ENCODE assay signal across 1 cellular context in the genomic region with DNA sequence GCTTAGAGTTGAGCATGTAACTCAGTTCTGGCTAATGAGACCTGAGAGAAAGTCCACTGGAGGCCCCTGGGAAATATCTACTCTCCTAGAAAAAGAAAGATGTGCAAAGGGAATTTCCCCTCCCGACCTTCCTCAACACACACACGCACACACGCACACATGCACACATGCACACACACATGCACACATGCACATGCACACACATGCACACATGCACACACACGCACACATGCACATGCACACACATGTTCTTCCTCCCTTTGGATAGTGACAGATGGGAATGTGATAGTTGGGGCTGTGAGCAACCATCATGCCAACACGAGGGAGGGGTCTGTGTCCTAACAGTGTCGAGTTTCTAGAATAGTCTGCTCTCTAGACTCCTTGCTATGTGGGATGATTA.
TF ChIP-seq lines count a peak whose summit lies in the region.

No MANE protein-coding gene starts in this region.

TF ChIP-seq in HepG2, 621 proteins besides CTCF, POLR2A, EP300 and RAD21:
- TF ChIP-seq MAFG (CRISPR knock-in tag; IDR thresholded peaks at IDR 0.05) (no peak), MNT (IDR thresholded peaks at IDR 0.05) (peak; percentile 92), NRL (CRISPR knock-in tag; IDR thresholded peaks at IDR 0.05; ENCODE audit: borderline replicate concordance) (no peak)
